In genomic region chr10:8092428-8092827, GRCh38 we compare ENCODE assay signal across 30 cellular contexts. TPM values are rescaled to one million over a fixed set of nuclear protein-coding genes. Genes with fewer than 3 reads are reported as not detected.
"Had no signal": no experiment of that assay in that cellular context is flagged by ENCODE, and none has a peak within 500 bp of the region (broad histone marks: within the 10 kb centered on the region; RNA-seq: fewer than 3 reads in every experiment).

No MANE protein-coding gene starts in this region.

- H3K27ac ChIP-seq: brain microvascular endothelial cell, cardiac muscle cell, Peyer's patch, SJSA1 had no signal

- H3K27me3 Mint-ChIP-seq: activated CD4-positive, alpha-beta memory T cell treated with anti-CD3 and anti-CD28 coated beads for 36 hours; central memory CD8-positive, alpha-beta T cell had no signal

- DNase-seq: activated CD4-positive, alpha-beta memory T cell treated with anti-CD3 and anti-CD28 coated beads for 36 hours; activated CD4-positive, alpha-beta T cell treated with anti-CD3 and anti-CD28 coated beads, Interleukin-2, amount 50 U/mL, for 1 hour; activated CD8-positive, alpha-beta memory T cell treated with anti-CD3 and anti-CD28 coated beads, Interleukin-2, amount 50 U/mL, for 4 hours; activated gamma-delta T cell treated with Interleukin-2 at 50 U/mL for 16 hours; activated naive CD4-positive, alpha-beta T cell treated with anti-CD3 and anti-CD28 coated beads for 36 hours; activated T-cell treated with anti-CD3 and anti-CD28 coated beads for 4 hours; activated T-cell treated with anti-CD3 and anti-CD28 coated beads, Interleukin-2, amount 50 U/mL, for 4 hours; amniotic stem cell; aorta; brain microvascular endothelial cell; Kasumi-1; KG1; MM.1S; MV-4-11; NCI-H1092; NCI-H1436 treated with DMSO at 0.1 percent for 48 hours; NCI-H1694 treated with DMSO at 0.1 percent for 48 hours; NCI-H2029; NCI-H345; NCI-H524 treated with DMSO at 0.1 percent for 48 hours; Peyer's patch; RPMI8226; SHP77 treated with DMSO at 0.1 percent for 48 hours; SK-N-SH had no signal

- ATAC-seq: activated naive CD4-positive, alpha-beta T cell treated with anti-CD3 and anti-CD28 coated beads, Interleukin-2, amount 50 U/mL, for 72 hours; activated T-cell treated with anti-CD3 and anti-CD28 coated beads, Interleukin-2, amount 50 U/mL, for 4 hours had no signal

- H3K36me3 ChIP-seq: brain microvascular endothelial cell, cardiac muscle cell, Peyer's patch, SJSA1 had no signal

- H3K4me3 Mint-ChIP-seq: activated CD4-positive, alpha-beta memory T cell treated with anti-CD3 and anti-CD28 coated beads for 36 hours; activated naive CD4-positive, alpha-beta T cell treated with anti-CD3 and anti-CD28 coated beads for 36 hours; activated T-cell treated with anti-CD3 and anti-CD28 coated beads, Interleukin-2, amount 50 U/mL, for 4 hours; activated T-helper 1 cell treated with anti-CD3 and anti-CD28 coated beads, Interleukin-12 subunit alpha, Interleukin-12 subunit beta, Interleukin-2, Interleukin-4 antibody, amounts not matched to agents 30 ng/mL and 10 ng/mL and 1 ng/mL, durations not matched to agents 14 hours and 24 hours and 36 hours; central memory CD8-positive, alpha-beta T cell had no signal

- H3K4me2 ChIP-seq: SK-N-SH had no signal

- H3K27me3 ChIP-seq: brain microvascular endothelial cell, cardiac muscle cell, Peyer's patch, SJSA1 had no signal

- H3K9ac ChIP-seq: SK-N-SH had no signal

- H3K4me1 ChIP-seq: Peyer's patch, SJSA1 had no signal

- H3K9me3 ChIP-seq: Peyer's patch, SJSA1, SK-N-SH had no signal

- H3K27ac Mint-ChIP-seq: activated CD4-positive, alpha-beta memory T cell treated with anti-CD3 and anti-CD28 coated beads for 36 hours; activated naive CD4-positive, alpha-beta T cell treated with anti-CD3 and anti-CD28 coated beads for 36 hours; activated naive CD4-positive, alpha-beta T cell treated with anti-CD3 and anti-CD28 coated beads, Interleukin-2, amount 50 U/mL, for 72 hours; activated T-helper 1 cell treated with anti-CD3 and anti-CD28 coated beads, Interleukin-12 subunit alpha, Interleukin-12 subunit beta, Interleukin-2, Interleukin-4 antibody, amounts not matched to agents 30 ng/mL and 10 ng/mL and 1 ng/mL, durations not matched to agents 14 hours and 24 hours and 36 hours had no signal

- H3K4me3 ChIP-seq: cardiac muscle cell, Peyer's patch, SJSA1 had no signal

- H3K9me3 Mint-ChIP-seq: activated CD4-positive, alpha-beta memory T cell treated with anti-CD3 and anti-CD28 coated beads for 36 hours; activated naive CD4-positive, alpha-beta T cell treated with anti-CD3 and anti-CD28 coated beads for 36 hours; activated T-cell treated with anti-CD3 and anti-CD28 coated beads, Interleukin-2, amount 50 U/mL, for 4 hours; central memory CD8-positive, alpha-beta T cell had no signal

RNA-seq across cellular contexts. Expression of gene GATA3, which starts 37.9 kb away (rescaled TPM):
- total RNA-seq: chondrocyte, SJSA1 had no signal
